ENCODE assay signal across 21 cellular contexts in the genomic region with DNA sequence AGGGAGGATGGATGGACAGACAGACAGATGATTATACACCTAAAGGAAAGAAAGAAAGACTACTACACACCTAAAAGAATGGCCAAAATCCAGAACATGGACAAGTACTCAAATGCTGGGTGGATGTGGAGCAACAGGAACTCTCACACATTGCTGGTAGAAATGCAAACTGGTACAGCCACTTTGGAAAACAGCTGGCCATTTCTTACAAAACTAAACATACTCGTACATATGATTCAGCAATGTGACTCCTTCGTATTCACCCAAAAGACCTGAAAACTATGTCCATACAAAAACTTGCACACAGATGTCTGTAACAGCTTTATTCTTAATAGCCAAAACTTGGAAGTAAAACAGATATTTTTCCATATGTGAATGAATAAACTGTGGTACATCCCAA.
"Had no signal": no experiment of that assay in that cellular context is flagged by ENCODE, and none has a peak within 500 bp of the region (broad histone marks: within the 10 kb centered on the region; RNA-seq: fewer than 3 reads in every experiment).

No MANE protein-coding gene starts in this region.

- H3K4me3 ChIP-seq: dorsolateral prefrontal cortex, left lung, neural progenitor cell, prostate gland, right atrium auricular region, thoracic aorta, tibial nerve, upper lobe of right lung, uterus had no signal

- DNase-seq: dorsolateral prefrontal cortex; effector CD4-positive, alpha-beta T cell; hypothalamus; immature natural killer cell; kidney; left cardiac atrium; left lung; mesendoderm; midbrain; naive thymus-derived CD4-positive, alpha-beta T cell; stimulated activated CD4-positive, alpha-beta T cell treated with anti-CD3 and anti-CD28 coated beads, Interleukin-4, amount 100 ng/mL, for 4 hours; stimulated activated naive CD8-positive, alpha-beta T cell treated with anti-CD3 and anti-CD28 coated beads, Interleukin-15, Interleukin-2, amounts not matched to agents 100 U/mL and 50 U/mL, for 24 hours; upper lobe of right lung; uterus had no signal

- H3K79me2 ChIP-seq: parathyroid adenoma had no signal

- H3K36me3 ChIP-seq: neural progenitor cell, prostate gland, right atrium auricular region, uterus had no signal

- H3K27me3 ChIP-seq: dorsolateral prefrontal cortex, left lung, neural progenitor cell, right atrium auricular region, upper lobe of right lung, uterus had no signal

- H3K27ac ChIP-seq: dorsolateral prefrontal cortex, epithelial cell of prostate, left lung, neural progenitor cell, parathyroid adenoma, prostate gland, right atrium auricular region, thoracic aorta, tibial nerve, upper lobe of right lung, uterus had no signal

- H3K9me3 ChIP-seq: left lung, prostate gland, right atrium auricular region, thoracic aorta, tibial nerve, upper lobe of right lung, uterus had no signal

- H3K4me1 ChIP-seq: left lung, neural progenitor cell, parathyroid adenoma, prostate gland, right atrium auricular region, tibial nerve, upper lobe of right lung, uterus had no signal

- H3K4me2 ChIP-seq: neural progenitor cell had no signal

- H2AFZ ChIP-seq: neural progenitor cell, parathyroid adenoma had no signal

- H3K9ac ChIP-seq: neural progenitor cell, parathyroid adenoma had no signal
